ENCODE assay signal across 8 cellular contexts in genomic region chr2:125745514-125745913, GRCh38.
A peak's percentile ranks its signal among the peaks of the same experiment; 100 is the strongest.
DNase-seq lines count a peak whose midpoint lies in the region; ATAC-seq and TF ChIP-seq lines count a peak whose summit lies in the region.

No MANE protein-coding gene starts in this region.

- DNase-seq in GM10266 (ENCODE audit: extremely low spot score): peak; percentile 7
- DNase-seq in NCI-H187 (lab: John Stamatoyannopoulos, UW): peak; percentile 12 to 50
- DNase-seq in T47D (ENCODE audit: low read depth in 1 of 2, low spot score in 1 of 2): peak; percentile 35 to 80
- DNase-seq in middle frontal gyrus (ENCODE audit: extremely low spot score, low spot score): peak; percentile 47
- DNase-seq in activated CD4-positive, alpha-beta T cell treated with anti-CD3 and anti-CD28 coated beads, Interleukin-2, amount 50 U/mL, for 1 hour: no peak
- no peak for DNase-seq in HCEC 1CT

- peak; percentile 18 for TF ChIP-seq CTCF in GM10266 (IDR thresholded peaks at IDR 0.05; ENCODE audit: control insufficient read depth, insufficient read depth, low read depth, missing control alignments)

- in situ Hi-C loops in T47D (cut with HindIII; ENCODE audit: low pct_unique_long_range_greater_than_20kb, low sequenced_read_pairs): no loop called here

- no peak for ATAC-seq in HG03469 (IDR thresholded peaks at IDR 0.05; ENCODE audit: unreplicated experiment)
- ATAC-seq in HG03045 (IDR thresholded peaks at IDR 0.05; ENCODE audit: unreplicated experiment): no peak

Comparison
In these comparisons a context has a peak if more than half of its experiments do, and no peak if none do; other contexts are left out.
1. DNase-seq: peak in GM10266 (single experiment), NCI-H187 (2 of 2), T47D (2 of 2) and middle frontal gyrus (single experiment); none in activated CD4-positive, alpha-beta T cell treated with anti-CD3 and anti-CD28 coated beads, Interleukin-2, amount 50 U/mL, for 1 hour (single experiment) and HCEC 1CT (single experiment).